In the genomic region with DNA sequence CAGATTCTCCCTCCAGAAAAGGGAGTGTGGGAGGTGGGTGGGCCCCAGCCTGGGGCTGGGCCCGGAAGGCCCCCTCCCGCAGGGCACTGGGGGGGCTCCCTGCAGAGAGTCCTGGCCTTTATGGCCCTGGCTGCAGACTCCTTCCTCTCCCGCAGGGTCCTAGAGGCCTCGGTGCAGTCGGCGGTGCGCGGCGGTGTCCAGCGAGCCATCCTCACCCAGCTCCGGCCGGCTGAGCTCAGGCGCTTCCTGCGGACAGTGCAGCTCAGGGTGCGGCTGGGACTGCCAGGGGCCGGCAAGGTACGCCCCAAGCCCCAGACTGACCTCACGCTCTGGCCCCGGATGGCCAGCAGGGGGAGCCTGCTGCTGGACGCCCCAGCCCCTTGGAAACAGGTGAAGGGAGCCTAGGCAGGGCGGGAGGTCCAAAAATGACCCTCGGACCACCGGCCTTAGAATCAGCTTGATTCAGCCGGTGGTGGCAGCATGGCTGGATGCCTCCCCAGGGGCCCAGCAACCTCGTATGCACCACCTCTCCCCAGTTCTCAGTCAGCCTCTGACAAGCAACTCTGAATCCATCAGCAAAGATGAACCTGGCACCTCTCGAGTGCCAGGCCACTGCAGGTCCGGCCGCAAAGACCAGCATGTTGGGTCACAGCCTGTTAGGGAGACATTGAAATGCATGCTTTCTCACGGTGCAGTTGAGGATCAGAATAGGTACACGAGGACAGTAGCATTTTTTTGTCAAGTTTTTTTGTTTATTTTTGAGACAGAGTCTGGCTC, we compare ENCODE assay signal across 1 cellular context.
TF ChIP-seq lines count a peak whose summit lies in the region.

No MANE protein-coding gene starts in this region.

TF ChIP-seq in K562, 482 proteins besides CTCF, POLR2A, EP300 and RAD21 (continued from another document and continues in another):
- TF ChIP-seq, protein P1, sequence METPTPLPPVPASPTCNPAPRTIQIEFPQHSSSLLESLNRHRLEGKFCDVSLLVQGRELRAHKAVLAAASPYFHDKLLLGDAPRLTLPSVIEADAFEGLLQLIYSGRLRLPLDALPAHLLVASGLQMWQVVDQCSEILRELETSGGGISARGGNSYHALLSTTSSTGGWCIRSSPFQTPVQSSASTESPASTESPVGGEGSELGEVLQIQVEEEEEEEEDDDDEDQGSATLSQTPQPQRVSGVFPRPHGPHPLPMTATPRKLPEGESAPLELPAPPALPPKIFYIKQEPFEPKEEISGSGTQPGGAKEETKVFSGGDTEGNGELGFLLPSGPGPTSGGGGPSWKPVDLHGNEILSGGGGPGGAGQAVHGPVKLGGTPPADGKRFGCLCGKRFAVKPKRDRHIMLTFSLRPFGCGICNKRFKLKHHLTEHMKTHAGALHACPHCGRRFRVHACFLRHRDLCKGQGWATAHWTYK (CRISPR knock-in tag; IDR thresholded peaks at IDR 0.05) = peak; percentile 54; the same call in 1 of the 2 replicates
- TF ChIP-seq RNF2 (IDR thresholded peaks at IDR 0.05) = peak; percentile 66; the same call in 1 of the 2 replicates
- TF ChIP-seq POLR2G (IDR thresholded peaks at IDR 0.05; ENCODE audit: low read depth, low read length) = peak; percentile 87
- 0 out of 2 replicates have a peak, but pooled peaks have one; percentile 29 for TF ChIP-seq NFRKB (IDR thresholded peaks at IDR 0.05; ENCODE audit: low read depth)
- TF ChIP-seq, protein P2, sequence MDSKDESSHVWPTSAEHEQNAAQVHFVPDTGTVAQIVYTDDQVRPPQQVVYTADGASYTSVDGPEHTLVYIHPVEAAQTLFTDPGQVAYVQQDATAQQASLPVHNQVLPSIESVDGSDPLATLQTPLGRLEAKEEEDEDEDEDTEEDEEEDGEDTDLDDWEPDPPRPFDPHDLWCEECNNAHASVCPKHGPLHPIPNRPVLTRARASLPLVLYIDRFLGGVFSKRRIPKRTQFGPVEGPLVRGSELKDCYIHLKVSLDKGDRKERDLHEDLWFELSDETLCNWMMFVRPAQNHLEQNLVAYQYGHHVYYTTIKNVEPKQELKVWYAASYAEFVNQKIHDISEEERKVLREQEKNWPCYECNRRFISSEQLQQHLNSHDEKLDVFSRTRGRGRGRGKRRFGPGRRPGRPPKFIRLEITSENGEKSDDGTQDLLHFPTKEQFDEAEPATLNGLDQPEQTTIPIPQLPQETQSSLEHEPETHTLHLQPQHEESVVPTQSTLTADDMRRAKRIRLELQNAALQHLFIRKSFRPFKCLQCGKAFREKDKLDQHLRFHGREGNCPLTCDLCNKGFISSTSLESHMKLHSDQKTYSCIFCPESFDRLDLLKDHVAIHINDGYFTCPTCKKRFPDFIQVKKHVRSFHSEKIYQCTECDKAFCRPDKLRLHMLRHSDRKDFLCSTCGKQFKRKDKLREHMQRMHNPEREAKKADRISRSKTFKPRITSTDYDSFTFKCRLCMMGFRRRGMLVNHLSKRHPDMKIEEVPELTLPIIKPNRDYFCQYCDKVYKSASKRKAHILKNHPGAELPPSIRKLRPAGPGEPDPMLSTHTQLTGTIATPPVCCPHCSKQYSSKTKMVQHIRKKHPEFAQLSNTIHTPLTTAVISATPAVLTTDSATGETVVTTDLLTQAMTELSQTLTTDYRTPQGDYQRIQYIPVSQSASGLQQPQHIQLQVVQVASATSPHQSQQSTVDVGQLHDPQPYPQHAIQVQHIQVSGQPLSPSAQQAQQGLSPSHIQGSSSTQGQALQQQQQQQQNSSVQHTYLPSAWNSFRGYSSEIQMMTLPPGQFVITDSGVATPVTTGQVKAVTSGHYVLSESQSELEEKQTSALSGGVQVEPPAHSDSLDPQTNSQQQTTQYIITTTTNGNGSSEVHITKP (IDR thresholded peaks at IDR 0.05; ENCODE audit: partially characterized antibody) = peak; percentile 6
- TF ChIP-seq MTA2 (IDR thresholded peaks at IDR 0.05; ENCODE audit: low read depth) = peak; percentile 21; the same call in 1 of the 2 replicates
- TF ChIP-seq LARP7 (IDR thresholded peaks at IDR 0.05) = 0 out of 2 replicates have a peak, but pooled peaks have one; percentile 10
- TF ChIP-seq HNRNPLL (IDR thresholded peaks at IDR 0.05; ENCODE audit: low read depth, low read length, poor library complexity, severe bottlenecking) = peak; percentile 28
- TF ChIP-seq PRMT5 (CRISPR knock-in tag; IDR thresholded peaks at IDR 0.05) = no peak
- TF ChIP-seq NR2C2 (CRISPR knock-in tag; IDR thresholded peaks at IDR 0.05) = peak; percentile 10
- TF ChIP-seq NR2C2 (tag; IDR thresholded peaks at IDR 0.05) = no peak
- peak; percentile 69 for TF ChIP-seq HMGN3 (IDR thresholded peaks at IDR 0.05; ENCODE audit: borderline replicate concordance, extremely low read depth, insufficient read length, low read depth, low read length)
- peak in 1 of 2 experiments; percentile 22; a peak in 1 of 4 replicates for TF ChIP-seq TRIM24 (IDR thresholded peaks at IDR 0.05)
- no peak for TF ChIP-seq PTBP1 (IDR thresholded peaks at IDR 0.05; ENCODE audit: low read depth, low read length)
- TF ChIP-seq TOE1 (IDR thresholded peaks at IDR 0.05; ENCODE audit: borderline replicate concordance) = peak; percentile 75
- TF ChIP-seq TOE1 (CRISPR knock-in tag; IDR thresholded peaks at IDR 0.05; ENCODE audit: borderline replicate concordance, low read depth) = no peak
- TF ChIP-seq NBN (IDR thresholded peaks at IDR 0.05; ENCODE audit: low read depth) = peak; percentile 49; the same call in 1 of the 2 replicates
- TF ChIP-seq, protein P3, sequence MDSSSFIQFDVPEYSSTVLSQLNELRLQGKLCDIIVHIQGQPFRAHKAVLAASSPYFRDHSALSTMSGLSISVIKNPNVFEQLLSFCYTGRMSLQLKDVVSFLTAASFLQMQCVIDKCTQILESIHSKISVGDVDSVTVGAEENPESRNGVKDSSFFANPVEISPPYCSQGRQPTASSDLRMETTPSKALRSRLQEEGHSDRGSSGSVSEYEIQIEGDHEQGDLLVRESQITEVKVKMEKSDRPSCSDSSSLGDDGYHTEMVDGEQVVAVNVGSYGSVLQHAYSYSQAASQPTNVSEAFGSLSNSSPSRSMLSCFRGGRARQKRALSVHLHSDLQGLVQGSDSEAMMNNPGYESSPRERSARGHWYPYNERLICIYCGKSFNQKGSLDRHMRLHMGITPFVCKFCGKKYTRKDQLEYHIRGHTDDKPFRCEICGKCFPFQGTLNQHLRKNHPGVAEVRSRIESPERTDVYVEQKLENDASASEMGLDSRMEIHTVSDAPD (CRISPR knock-in tag; IDR thresholded peaks at IDR 0.05) = no peak
- TF ChIP-seq NCOA6 (IDR thresholded peaks at IDR 0.05) = no peak
- TF ChIP-seq, protein P4, sequence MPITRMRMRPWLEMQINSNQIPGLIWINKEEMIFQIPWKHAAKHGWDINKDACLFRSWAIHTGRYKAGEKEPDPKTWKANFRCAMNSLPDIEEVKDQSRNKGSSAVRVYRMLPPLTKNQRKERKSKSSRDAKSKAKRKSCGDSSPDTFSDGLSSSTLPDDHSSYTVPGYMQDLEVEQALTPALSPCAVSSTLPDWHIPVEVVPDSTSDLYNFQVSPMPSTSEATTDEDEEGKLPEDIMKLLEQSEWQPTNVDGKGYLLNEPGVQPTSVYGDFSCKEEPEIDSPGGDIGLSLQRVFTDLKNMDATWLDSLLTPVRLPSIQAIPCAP (CRISPR knock-in tag; IDR thresholded peaks at IDR 0.05; ENCODE audit: borderline replicate concordance) = no peak
- no peak for TF ChIP-seq ZNF3 (CRISPR knock-in tag; IDR thresholded peaks at IDR 0.05)
- TF ChIP-seq GABPB1 (CRISPR knock-in tag; IDR thresholded peaks at IDR 0.05) = peak; percentile 81
- TF ChIP-seq PHB (CRISPR knock-in tag; IDR thresholded peaks at IDR 0.05) = peak; percentile 24
- no peak for TF ChIP-seq CREB1 (IDR thresholded peaks at IDR 0.05)
- TF ChIP-seq CREB1 (CRISPR knock-in tag; IDR thresholded peaks at IDR 0.05) = peak; percentile 67; the same call in 1 of the 2 replicates
- peak; percentile 58; the same call in 1 of the 2 replicates for TF ChIP-seq KLF16 (IDR thresholded peaks at IDR 0.05)
- TF ChIP-seq, protein P5, sequence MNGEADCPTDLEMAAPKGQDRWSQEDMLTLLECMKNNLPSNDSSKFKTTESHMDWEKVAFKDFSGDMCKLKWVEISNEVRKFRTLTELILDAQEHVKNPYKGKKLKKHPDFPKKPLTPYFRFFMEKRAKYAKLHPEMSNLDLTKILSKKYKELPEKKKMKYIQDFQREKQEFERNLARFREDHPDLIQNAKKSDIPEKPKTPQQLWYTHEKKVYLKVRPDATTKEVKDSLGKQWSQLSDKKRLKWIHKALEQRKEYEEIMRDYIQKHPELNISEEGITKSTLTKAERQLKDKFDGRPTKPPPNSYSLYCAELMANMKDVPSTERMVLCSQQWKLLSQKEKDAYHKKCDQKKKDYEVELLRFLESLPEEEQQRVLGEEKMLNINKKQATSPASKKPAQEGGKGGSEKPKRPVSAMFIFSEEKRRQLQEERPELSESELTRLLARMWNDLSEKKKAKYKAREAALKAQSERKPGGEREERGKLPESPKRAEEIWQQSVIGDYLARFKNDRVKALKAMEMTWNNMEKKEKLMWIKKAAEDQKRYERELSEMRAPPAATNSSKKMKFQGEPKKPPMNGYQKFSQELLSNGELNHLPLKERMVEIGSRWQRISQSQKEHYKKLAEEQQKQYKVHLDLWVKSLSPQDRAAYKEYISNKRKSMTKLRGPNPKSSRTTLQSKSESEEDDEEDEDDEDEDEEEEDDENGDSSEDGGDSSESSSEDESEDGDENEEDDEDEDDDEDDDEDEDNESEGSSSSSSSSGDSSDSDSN (IDR thresholded peaks at IDR 0.05; ENCODE audit: borderline replicate concordance in 1 of 2, low read depth in 2 of 2, low read length in 2 of 2) = peak; percentile 50 to 93; a peak in 2 of 4 replicates
- TF ChIP-seq TCF3 (CRISPR knock-in tag; IDR thresholded peaks at IDR 0.05) = peak; percentile 21; the same call in 1 of the 2 replicates
- TF ChIP-seq, protein P6, sequence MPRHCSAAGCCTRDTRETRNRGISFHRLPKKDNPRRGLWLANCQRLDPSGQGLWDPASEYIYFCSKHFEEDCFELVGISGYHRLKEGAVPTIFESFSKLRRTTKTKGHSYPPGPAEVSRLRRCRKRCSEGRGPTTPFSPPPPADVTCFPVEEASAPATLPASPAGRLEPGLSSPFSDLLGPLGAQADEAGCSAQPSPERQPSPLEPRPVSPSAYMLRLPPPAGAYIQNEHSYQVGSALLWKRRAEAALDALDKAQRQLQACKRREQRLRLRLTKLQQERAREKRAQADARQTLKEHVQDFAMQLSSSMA (CRISPR knock-in tag; IDR thresholded peaks at IDR 0.05) = 0 out of 2 replicates have a peak, but pooled peaks have one; percentile 29
- TF ChIP-seq ATF7 (IDR thresholded peaks at IDR 0.05) = peak; percentile 82
- TF ChIP-seq U2AF2 (optimal IDR thresholded peaks at IDR 0.05; ENCODE audit: low read depth, low read length) = no peak
- no peak for TF ChIP-seq NR3C1 (CRISPR knock-in tag; IDR thresholded peaks at IDR 0.05)
- peak; percentile 32 to 37; a peak in 1 of 4 replicates for TF ChIP-seq NRF1 (conservative IDR thresholded peaks at IDR 0.05 in 1 of 2, IDR thresholded peaks at IDR 0.05 in 1 of 2)
- peak; percentile 45; the same call in 1 of the 2 replicates for TF ChIP-seq STAT5A (IDR thresholded peaks at IDR 0.05; ENCODE audit: borderline replicate concordance, low read length)
- peak; percentile 60 for TF ChIP-seq BHLHE40 (IDR thresholded peaks at IDR 0.05; ENCODE audit: low read length)
- peak; percentile 73; the same call in 1 of the 2 replicates for TF ChIP-seq ZC3H11A (IDR thresholded peaks at IDR 0.05; ENCODE audit: low read depth, low read length)
- TF ChIP-seq TEAD1 (CRISPR knock-in tag; IDR thresholded peaks at IDR 0.05) = no peak; a peak in 1 of 4 replicates
- peak; percentile 69 for TF ChIP-seq ZBTB17 (CRISPR knock-in tag; IDR thresholded peaks at IDR 0.05)
- TF ChIP-seq, protein P7, sequence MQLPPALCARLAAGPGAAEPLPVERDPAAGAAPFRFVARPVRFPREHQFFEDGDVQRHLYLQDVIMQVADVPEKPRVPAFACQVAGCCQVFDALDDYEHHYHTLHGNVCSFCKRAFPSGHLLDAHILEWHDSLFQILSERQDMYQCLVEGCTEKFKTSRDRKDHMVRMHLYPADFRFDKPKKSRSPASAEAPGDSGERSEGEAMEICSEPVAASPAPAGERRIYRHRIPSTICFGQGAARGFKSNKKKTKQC (CRISPR knock-in tag; IDR thresholded peaks at IDR 0.05) = 0 out of 2 replicates have a peak, but pooled peaks have one; percentile 78
- TF ChIP-seq THRAP3 (IDR thresholded peaks at IDR 0.05; ENCODE audit: borderline replicate concordance) = 0 out of 2 replicates have a peak, but pooled peaks have one; percentile 16
- TF ChIP-seq CC2D1A (IDR thresholded peaks at IDR 0.05) = 0 out of 2 replicates have a peak, but pooled peaks have one; percentile 49
- TF ChIP-seq TSC22D4 (tag; IDR thresholded peaks at IDR 0.05) = no peak
- TF ChIP-seq, protein P8, sequence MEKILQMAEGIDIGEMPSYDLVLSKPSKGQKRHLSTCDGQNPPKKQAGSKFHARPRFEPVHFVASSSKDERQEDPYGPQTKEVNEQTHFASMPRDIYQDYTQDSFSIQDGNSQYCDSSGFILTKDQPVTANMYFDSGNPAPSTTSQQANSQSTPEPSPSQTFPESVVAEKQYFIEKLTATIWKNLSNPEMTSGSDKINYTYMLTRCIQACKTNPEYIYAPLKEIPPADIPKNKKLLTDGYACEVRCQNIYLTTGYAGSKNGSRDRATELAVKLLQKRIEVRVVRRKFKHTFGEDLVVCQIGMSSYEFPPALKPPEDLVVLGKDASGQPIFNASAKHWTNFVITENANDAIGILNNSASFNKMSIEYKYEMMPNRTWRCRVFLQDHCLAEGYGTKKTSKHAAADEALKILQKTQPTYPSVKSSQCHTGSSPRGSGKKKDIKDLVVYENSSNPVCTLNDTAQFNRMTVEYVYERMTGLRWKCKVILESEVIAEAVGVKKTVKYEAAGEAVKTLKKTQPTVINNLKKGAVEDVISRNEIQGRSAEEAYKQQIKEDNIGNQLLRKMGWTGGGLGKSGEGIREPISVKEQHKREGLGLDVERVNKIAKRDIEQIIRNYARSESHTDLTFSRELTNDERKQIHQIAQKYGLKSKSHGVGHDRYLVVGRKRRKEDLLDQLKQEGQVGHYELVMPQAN (IDR thresholded peaks at IDR 0.05; ENCODE audit: borderline replicate concordance) = peak; percentile 47; the same call in 1 of the 2 replicates
- TF ChIP-seq JUND (IDR thresholded peaks at IDR 0.05; ENCODE audit: borderline replicate concordance, low read depth, low read length) = peak; percentile 74; the same call in 1 of the 2 replicates
- TF ChIP-seq JUND (tag; IDR thresholded peaks at IDR 0.05; ENCODE audit: borderline replicate concordance, low read depth, low read length) = peak; percentile 54; the same call in 1 of the 3 replicates
- peak; percentile 32; the same call in 1 of the 2 replicates for TF ChIP-seq ETV1 (tag; conservative IDR thresholded peaks at IDR 0.05; ENCODE audit: low read depth)
- TF ChIP-seq, protein P9, sequence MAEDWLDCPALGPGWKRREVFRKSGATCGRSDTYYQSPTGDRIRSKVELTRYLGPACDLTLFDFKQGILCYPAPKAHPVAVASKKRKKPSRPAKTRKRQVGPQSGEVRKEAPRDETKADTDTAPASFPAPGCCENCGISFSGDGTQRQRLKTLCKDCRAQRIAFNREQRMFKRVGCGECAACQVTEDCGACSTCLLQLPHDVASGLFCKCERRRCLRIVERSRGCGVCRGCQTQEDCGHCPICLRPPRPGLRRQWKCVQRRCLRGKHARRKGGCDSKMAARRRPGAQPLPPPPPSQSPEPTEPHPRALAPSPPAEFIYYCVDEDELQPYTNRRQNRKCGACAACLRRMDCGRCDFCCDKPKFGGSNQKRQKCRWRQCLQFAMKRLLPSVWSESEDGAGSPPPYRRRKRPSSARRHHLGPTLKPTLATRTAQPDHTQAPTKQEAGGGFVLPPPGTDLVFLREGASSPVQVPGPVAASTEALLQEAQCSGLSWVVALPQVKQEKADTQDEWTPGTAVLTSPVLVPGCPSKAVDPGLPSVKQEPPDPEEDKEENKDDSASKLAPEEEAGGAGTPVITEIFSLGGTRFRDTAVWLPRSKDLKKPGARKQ (CRISPR knock-in tag; IDR thresholded peaks at IDR 0.05) = no peak
- no peak for TF ChIP-seq ZNF175 (CRISPR knock-in tag; IDR thresholded peaks at IDR 0.05; ENCODE audit: low read depth)
- peak; percentile 82 for TF ChIP-seq POLR2AphosphoS2 (IDR thresholded peaks at IDR 0.05; ENCODE audit: low read length)
- TF ChIP-seq CBX3 (IDR thresholded peaks at IDR 0.05; ENCODE audit: borderline replicate concordance in 1 of 2, low read length in 2 of 2) = peak in 1 of 2 experiments; percentile 74; a peak in 1 of 3 replicates
